8 cellular contexts compared by ENCODE assay signal in genomic region chr5:52922384-52922783, GRCh38.
DNase-seq lines count a peak whose midpoint lies in the region; ATAC-seq and TF ChIP-seq lines count a peak whose summit lies in the region.

No MANE protein-coding gene starts in this region.

- no peak for TF ChIP-seq CTCF in thyroid gland (IDR thresholded peaks at IDR 0.05)

- no peak for TF ChIP-seq POLR2A in thyroid gland (IDR thresholded peaks at IDR 0.05)

- no peak for ATAC-seq in HG03439 (IDR thresholded peaks at IDR 0.05; ENCODE audit: unreplicated experiment)

- DNase-seq in HCEC 1CT (peak; percentile 91), RKO (ENCODE audit: low spot score) (peak; percentile 86), fibroblast of the conjunctiva (ENCODE audit: low read depth) (peak; percentile 79), skeletal muscle cell (ENCODE audit: low read depth) (peak; percentile 95), COLO668 (lab: John Stamatoyannopoulos, UW; ENCODE audit: unreplicated experiment) (no peak), HAP-1 (ENCODE audit: low spot score in 2 of 2) (no peak), thyroid gland (no peak)

- H3K27me3 ChIP-seq in HAP-1 (ENCODE audit: low read depth) (no peaks in the 10 kb centered on the region), thyroid gland (no peaks in the 10 kb centered on the region)

- H3K4me1 ChIP-seq in HAP-1 = no peaks in the 10 kb centered on the region; the same call in 1 of the 2 replicates
- peaks cover 0 to 4% of the 10 kb centered on the region in 2 donors for H3K4me1 ChIP-seq in thyroid gland

- H3K9me3 ChIP-seq in HAP-1 (no peaks in the 10 kb centered on the region), thyroid gland (no peaks in the 10 kb centered on the region)

- intact Hi-C loops in thyroid gland (cut with DNase I) = no loop called here

- H3K36me3 ChIP-seq in HAP-1 (replicated peaks) (no peaks in the 10 kb centered on the region), thyroid gland (peaks cover 0 to 8% of the 10 kb centered on the region in 2 donors)

- no peak overlapping the region for H3K27ac ChIP-seq in thyroid gland

- in situ Hi-C loops in HAP-1 (cut with MboI; ENCODE audit: low sequenced_read_pairs) = no loop called here

- WGBS in thyroid gland, 2 donors = 46 to 67% methylated on average over 2 of the region's 2 CpGs

- H3K4me3 ChIP-seq in skeletal muscle cell (ENCODE audit: low read depth, low read length) (no peak overlapping the region), HAP-1 (no peak overlapping the region), thyroid gland (replicated peaks in 1 of 3) (no peak overlapping the region)

Comparison
In these comparisons a context has a peak if more than half of its experiments do, and no peak if none do; other contexts are left out.
1. DNase-seq: peak in HCEC 1CT (single experiment), RKO (single experiment), fibroblast of the conjunctiva (single experiment) and skeletal muscle cell (single experiment); none in COLO668 (single experiment), HAP-1 (0 of 2) and thyroid gland (0 of 2).